12 cellular contexts compared by ENCODE assay signal in the genomic region with DNA sequence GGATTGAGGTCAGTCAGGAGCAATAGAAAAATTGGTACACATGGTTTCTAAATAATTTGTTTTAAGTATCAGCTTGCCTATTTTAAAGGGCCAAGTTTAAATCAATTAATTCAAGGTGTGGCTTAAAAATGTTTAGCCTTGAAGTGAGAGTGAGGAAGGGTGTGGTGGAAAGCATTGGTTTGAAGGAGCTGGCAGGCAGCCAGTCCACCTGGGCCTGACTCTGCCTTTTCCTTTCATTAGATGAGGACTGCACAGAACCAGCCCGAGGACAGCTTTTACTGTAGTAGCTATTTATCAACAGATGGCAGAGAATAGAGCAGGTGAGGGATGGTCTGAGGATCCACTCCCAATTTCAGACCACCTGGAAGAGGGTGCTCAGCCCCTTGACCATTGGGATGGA. TPM values are rescaled to one million over a fixed set of nuclear protein-coding genes. Genes with fewer than 3 reads are reported as not detected.
DNase-seq lines count a peak whose midpoint lies in the region; ATAC-seq and TF ChIP-seq lines count a peak whose summit lies in the region.
"Had no signal": no experiment of that assay in that cellular context is flagged by ENCODE, and none has a peak within 500 bp of the region (broad histone marks: within the 10 kb centered on the region; RNA-seq: fewer than 3 reads in every experiment).

No MANE protein-coding gene starts in this region.

- H3K27me3 ChIP-seq in right atrium auricular region, result no peaks in the 10 kb centered on the region

- ATAC-seq in activated T-cell treated with anti-CD3 and anti-CD28 coated beads, Interleukin-2, amount 50 U/mL, for 72 hours (replicated peaks in 1 of 2), result no peak
- ATAC-seq in activated T-helper 17 cell treated with anti-CD3 and anti-CD28 coated beads, Interleukin-2, amount 50 U/mL, for 72 hours (replicated peaks), result no peak
- ATAC-seq in HG03175 (IDR thresholded peaks at IDR 0.05; ENCODE audit: unreplicated experiment), result no peak

- no peak overlapping the region for H3K4me3 ChIP-seq in right atrium auricular region
- H3K4me3 ChIP-seq: coronary artery had no signal

- peak; percentile 11 for DNase-seq in activated T-cell treated with anti-CD3 and anti-CD28 coated beads for 4 hours
- no peak for DNase-seq in activated T-cell treated with anti-CD3 and anti-CD28 coated beads, Interleukin-2, amount 50 U/mL, for 72 hours
- peak; percentile 40 for DNase-seq in NCI-H2196 (lab: John Stamatoyannopoulos, UW; ENCODE audit: unreplicated experiment)
- DNase-seq in stimulated activated CD4-positive, alpha-beta T cell treated with anti-CD3 and anti-CD28 coated beads, Interleukin-4, amount 100 ng/mL, for 4 hours, result peak; percentile 12 to 22
- DNase-seq in anterior cingulate cortex (lab: John Stamatoyannopoulos, UW), result no peak
- no peak for DNase-seq in right atrium auricular region (ENCODE audit: low spot score)
- DNase-seq: AML-193, NCI-H526 treated with DMSO at 0.1 percent for 48 hours, posterior cingulate gyrus had no signal

- no peak overlapping the region for H3K27ac Mint-ChIP-seq in activated T-cell treated with anti-CD3 and anti-CD28 coated beads, Interleukin-2, amount 50 U/mL, for 72 hours
- peak overlapping the region; percentile 47 for H3K27ac Mint-ChIP-seq in activated T-helper 17 cell treated with anti-CD3 and anti-CD28 coated beads, Interleukin-2, amount 50 U/mL, for 72 hours

- H3K27me3 Mint-ChIP-seq in activated T-cell treated with anti-CD3 and anti-CD28 coated beads, Interleukin-2, amount 50 U/mL, for 72 hours (ENCODE audit: low read depth), result no peaks in the 10 kb centered on the region
- no peaks in the 10 kb centered on the region for H3K27me3 Mint-ChIP-seq in activated T-helper 17 cell treated with anti-CD3 and anti-CD28 coated beads, Interleukin-2, amount 50 U/mL, for 72 hours

- H3K27ac ChIP-seq in right atrium auricular region, result no peak overlapping the region
- H3K27ac ChIP-seq: coronary artery had no signal

- TF ChIP-seq CTCF in right atrium auricular region (IDR thresholded peaks at IDR 0.05), result no peak

- H3K9me3 ChIP-seq in right atrium auricular region, result no peaks in the 10 kb centered on the region

- no peak overlapping the region for H3K4me3 Mint-ChIP-seq in activated T-cell treated with anti-CD3 and anti-CD28 coated beads, Interleukin-2, amount 50 U/mL, for 72 hours
- peak overlapping the region; percentile 21 for H3K4me3 Mint-ChIP-seq in activated T-helper 17 cell treated with anti-CD3 and anti-CD28 coated beads, Interleukin-2, amount 50 U/mL, for 72 hours

- peaks cover 16% of the 10 kb centered on the region for H3K4me1 Mint-ChIP-seq in activated T-cell treated with anti-CD3 and anti-CD28 coated beads, Interleukin-2, amount 50 U/mL, for 72 hours (ENCODE audit: low read depth)
- H3K4me1 Mint-ChIP-seq in activated T-helper 17 cell treated with anti-CD3 and anti-CD28 coated beads, Interleukin-2, amount 50 U/mL, for 72 hours, result peaks cover 13% of the 10 kb centered on the region

- peaks cover 94% of the 10 kb centered on the region for H3K36me3 ChIP-seq in right atrium auricular region

- H3K9me3 Mint-ChIP-seq in activated T-cell treated with anti-CD3 and anti-CD28 coated beads, Interleukin-2, amount 50 U/mL, for 72 hours, result no peaks in the 10 kb centered on the region
- H3K9me3 Mint-ChIP-seq in activated T-helper 17 cell treated with anti-CD3 and anti-CD28 coated beads, Interleukin-2, amount 50 U/mL, for 72 hours, result no peaks in the 10 kb centered on the region

- peaks cover 0 to 4% of the 10 kb centered on the region in 2 donors for H3K4me1 ChIP-seq in right atrium auricular region

- H3K36me3 Mint-ChIP-seq in activated T-cell treated with anti-CD3 and anti-CD28 coated beads, Interleukin-2, amount 50 U/mL, for 72 hours (ENCODE audit: insufficient read depth in 2 of 2), result peaks cover 10 to 40% of the 10 kb centered on the region in 2 donors
- H3K36me3 Mint-ChIP-seq in activated T-helper 17 cell treated with anti-CD3 and anti-CD28 coated beads, Interleukin-2, amount 50 U/mL, for 72 hours (ENCODE audit: low read depth), result peaks cover 96% of the 10 kb centered on the region

RNA-seq across cellular contexts. Expression of a gene that starts 42.4 kb away (rescaled TPM):
- 10 to 100 TPM in 1 of 2 donors, 1 to 10 TPM in 1; 9.4 to 14.2 TPM for total RNA-seq in activated T-cell treated with anti-CD3 and anti-CD28 coated beads, Interleukin-2, amount 50 U/mL, for 72 hours
- total RNA-seq in activated T-helper 17 cell treated with anti-CD3 and anti-CD28 coated beads, Interleukin-2, amount 50 U/mL, for 72 hours, result 10 to 100 TPM in 1 of 2 donors, 1 to 10 TPM in 1; 6.0 to 13.4 TPM
- total RNA-seq in right atrium auricular region, result 10 to 100 TPM; 15.2 to 41.0 TPM

Comparison
In these comparisons a context has a peak if more than half of its experiments do, and no peak if none do; other contexts are left out.
1. DNase-seq: peak in activated T-cell treated with anti-CD3 and anti-CD28 coated beads for 4 hours (single experiment), NCI-H2196 (single experiment) and stimulated activated CD4-positive, alpha-beta T cell treated with anti-CD3 and anti-CD28 coated beads, Interleukin-4, amount 100 ng/mL, for 4 hours (2 of 2); none in activated T-cell treated with anti-CD3 and anti-CD28 coated beads, Interleukin-2, amount 50 U/mL, for 72 hours (0 of 2), anterior cingulate cortex (0 of 58) and right atrium auricular region (single experiment).